1 cellular context compared by ENCODE assay signal in the genomic region with DNA sequence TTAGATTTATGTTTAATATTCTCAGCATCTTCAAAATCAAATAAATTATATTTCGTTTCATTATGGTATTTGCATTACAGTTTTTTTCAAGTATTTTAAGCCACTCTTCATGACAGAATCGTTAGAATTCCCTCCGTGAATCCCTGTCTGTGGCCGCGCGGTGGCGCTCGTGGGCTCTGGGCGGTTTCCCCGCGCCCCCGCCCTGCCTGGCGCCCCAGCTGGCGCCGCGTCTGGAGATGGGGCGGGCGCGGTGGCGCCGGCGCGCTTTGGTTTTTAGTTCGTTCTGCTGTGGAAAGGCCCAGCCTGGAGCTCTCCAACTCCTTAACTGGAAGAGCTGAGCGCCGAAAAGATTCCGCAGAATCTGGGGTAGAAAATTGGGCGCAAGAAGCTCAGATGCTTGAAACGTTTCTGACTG.
A peak's percentile ranks its signal among the peaks of the same experiment; 100 is the strongest.
TF ChIP-seq lines count a peak whose summit lies in the region.

No MANE protein-coding gene starts in this region.

TF ChIP-seq in IMR-90, 13 proteins besides CTCF, POLR2A, EP300 and RAD21:
- TF ChIP-seq RCOR1 (IDR thresholded peaks at IDR 0.05; ENCODE audit: insufficient replicate concordance, low read length) (no peak), BHLHE40 (IDR thresholded peaks at IDR 0.05; ENCODE audit: low read depth, low read length) (no peak), SMC3 (IDR thresholded peaks at IDR 0.05; ENCODE audit: low read depth, low read length) (peak; percentile 63), MXI1 (IDR thresholded peaks at IDR 0.05; ENCODE audit: borderline replicate concordance, low read depth, low read length) (no peak), MAZ (IDR thresholded peaks at IDR 0.05; ENCODE audit: borderline replicate concordance, low read depth, low read length) (peak; percentile 94; the same call in 1 of the 2 replicates), NFE2L2 (IDR thresholded peaks at IDR 0.05; ENCODE audit: low read depth, low read length) (no peak)
